In genomic region chr4:174365018-174365587, GRCh38 we compare ENCODE assay signal across 8 cellular contexts.
DNase-seq lines count a peak whose midpoint lies in the region; TF ChIP-seq lines count a peak whose summit lies in the region.

No MANE protein-coding gene starts in this region.

- peaks cover 29% of the 10 kb centered on the region for H3K9me3 Mint-ChIP-seq in endodermal cell

- no peaks in the 10 kb centered on the region for H3K79me2 ChIP-seq in osteoblast (ENCODE audit: insufficient read depth, low read length)

- H3K36me3 Mint-ChIP-seq in endodermal cell (ENCODE audit: low read depth), result peaks cover 3% of the 10 kb centered on the region

- H3K4me2 ChIP-seq in osteoblast (ENCODE audit: insufficient read depth, low read length), result no peak overlapping the region

- H3K27me3 ChIP-seq in endodermal cell (ENCODE audit: control insufficient read depth, insufficient read depth, low read length, poor library complexity, severe bottlenecking) (no peaks in the 10 kb centered on the region), osteoblast (ENCODE audit: insufficient read depth, low read length) (peaks cover 3% of the 10 kb centered on the region)

- peak; percentile 26 for DNase-seq in AG08395 (ENCODE audit: low spot score)
- peak; percentile 14 for DNase-seq in GF-D8 (lab: John Stamatoyannopoulos, UW)
- DNase-seq in NCI-H69 (lab: John Stamatoyannopoulos, UW), result peak; percentile 31
- no peak for DNase-seq in endodermal cell
- peak; percentile 26 for DNase-seq in osteoblast (ENCODE audit: insufficient read length, low spot score, missing footprints)
- DNase-seq in GM19240 (ENCODE audit: insufficient read length, low spot score), result no peak
- DNase-seq in DMS79 treated with DMSO at 0.1 percent for 48 hours (lab: John Stamatoyannopoulos, UW), result no peak
- no peak for DNase-seq in NCI-H524 treated with DMSO at 0.1 percent for 48 hours (lab: John Stamatoyannopoulos, UW)

- H3K9ac ChIP-seq in endodermal cell (ENCODE audit: extremely low read depth, low read length, poor library complexity, severe bottlenecking), result no peak overlapping the region

- H3K27ac ChIP-seq in endodermal cell (ENCODE audit: low read depth, low read length) (no peak overlapping the region), osteoblast (ENCODE audit: low read depth, low read length) (no peak overlapping the region)

- peaks cover 7% of the 10 kb centered on the region for H3K4me1 Mint-ChIP-seq in endodermal cell

- no peak overlapping the region for H3K4me3 Mint-ChIP-seq in endodermal cell

- TF ChIP-seq CTCF in endodermal cell (conservative IDR thresholded peaks at IDR 0.05) (peak; percentile 79), osteoblast (IDR thresholded peaks at IDR 0.05; ENCODE audit: extremely low read depth, low read depth, low read length) (peak; percentile 53)

- peaks cover 4% of the 10 kb centered on the region for H3K4me1 ChIP-seq in endodermal cell (ENCODE audit: control insufficient read depth, insufficient read depth, low read length)
- no peaks in the 10 kb centered on the region for H3K4me1 ChIP-seq in osteoblast (ENCODE audit: insufficient read depth, low read length)

- no peak overlapping the region for H3K4me3 ChIP-seq in endodermal cell (ENCODE audit: low read length)
- no peak overlapping the region for H3K4me3 ChIP-seq in osteoblast (ENCODE audit: insufficient read depth, low read length)

- H3K27ac Mint-ChIP-seq in endodermal cell, result no peak overlapping the region

- H2AFZ ChIP-seq in osteoblast (ENCODE audit: low read length), result no peak overlapping the region

- H3K36me3 ChIP-seq in endodermal cell (ENCODE audit: control insufficient read depth, insufficient read depth, low read length) (no peaks in the 10 kb centered on the region), osteoblast (ENCODE audit: insufficient read depth, low read length) (no peaks in the 10 kb centered on the region)

- no peaks in the 10 kb centered on the region for H4K20me1 ChIP-seq in osteoblast (ENCODE audit: insufficient read depth, low read length)

- 58% methylated on average over 2 of the region's 2 CpGs; no CpG with 5 or more reads in 1 of the 2 experiments for WGBS in endodermal cell (ENCODE audit: insufficient coverage in 1 of 2, insufficient read length in 1 of 2), 2 experiments

- H3K9me3 ChIP-seq in endodermal cell (ENCODE audit: control insufficient read depth, low read length) (peaks cover 21% of the 10 kb centered on the region), osteoblast (ENCODE audit: low read depth, low read length) (no peaks in the 10 kb centered on the region)

- H3K27me3 Mint-ChIP-seq in endodermal cell (ENCODE audit: insufficient read depth), result no peaks in the 10 kb centered on the region

Comparison
In these comparisons a context has a peak if more than half of its experiments do, and no peak if none do; other contexts are left out.
1. DNase-seq: peak in AG08395 (single experiment), GF-D8 (single experiment), NCI-H69 (single experiment) and osteoblast (single experiment); none in endodermal cell (single experiment), GM19240 (single experiment), DMS79 treated with DMSO at 0.1 percent for 48 hours (single experiment) and NCI-H524 treated with DMSO at 0.1 percent for 48 hours (single experiment).